In genomic region chr13:44800626-44801025, GRCh38 we compare ENCODE assay signal across 31 cellular contexts.
"Had no signal": no experiment of that assay in that cellular context is flagged by ENCODE, and none has a peak within 500 bp of the region (broad histone marks: within the 10 kb centered on the region; RNA-seq: fewer than 3 reads in every experiment).

No MANE protein-coding gene starts in this region.

- H3K27ac ChIP-seq: neural progenitor cell, ovary, parathyroid adenoma, psoas muscle, skin epidermis, spleen, suprapubic skin, testis, tibial artery, transverse colon, upper lobe of right lung, uterus had no signal

- H3K36me3 Mint-ChIP-seq: natural killer cell; neural progenitor cell; stimulated activated memory B cell treated with anti-CD40 and anti-IgM and Interleukin-4, amounts not matched to agents 10 μg/mL and 1 μg/mL and 100 μg/mL, for 72 hours; type B pancreatic cell had no signal

- H3K9ac ChIP-seq: neural progenitor cell, parathyroid adenoma had no signal

- H3K36me3 ChIP-seq: neural progenitor cell, ovary, spleen, suprapubic skin, tibial artery, transverse colon, upper lobe of right lung, uterus had no signal

- H3K4me3 ChIP-seq: neural progenitor cell, ovary, psoas muscle, skin epidermis, smooth muscle cell, spleen, suprapubic skin, testis, tibial artery, transverse colon, upper lobe of right lung, uterus had no signal

- H3K27ac Mint-ChIP-seq: natural killer cell; nephron; neural progenitor cell; progenitor cell of endocrine pancreas; stimulated activated memory B cell treated with anti-CD40 and anti-IgM and Interleukin-4, amounts not matched to agents 10 μg/mL and 1 μg/mL and 100 μg/mL, for 72 hours; stimulated activated naive CD8-positive, alpha-beta T cell treated with anti-CD3 and anti-CD28 coated beads, Interleukin-15, amount 100 ng/mL, for 72 hours; type B pancreatic cell had no signal

- H3K4me1 Mint-ChIP-seq: natural killer cell; nephron; stimulated activated memory B cell treated with anti-CD40 and anti-IgM and Interleukin-4, amounts not matched to agents 10 μg/mL and 1 μg/mL and 100 μg/mL, for 72 hours; stimulated activated naive CD8-positive, alpha-beta T cell treated with anti-CD3 and anti-CD28 coated beads, Interleukin-15, amount 100 ng/mL, for 72 hours had no signal

- H3K27me3 ChIP-seq: neural progenitor cell, ovary, spleen, suprapubic skin, testis, tibial artery, transverse colon, upper lobe of right lung, uterus had no signal

- H3K9me3 Mint-ChIP-seq: natural killer cell; stimulated activated memory B cell treated with anti-CD40 and anti-IgM and Interleukin-4, amounts not matched to agents 10 μg/mL and 1 μg/mL and 100 μg/mL, for 72 hours; stimulated activated naive CD8-positive, alpha-beta T cell treated with anti-CD3 and anti-CD28 coated beads, Interleukin-15, amount 100 ng/mL, for 72 hours; type B pancreatic cell had no signal

- ATAC-seq: natural killer cell; psoas muscle; right cardiac atrium; sciatic nerve; stimulated activated memory B cell treated with anti-CD40 and anti-IgM and Interleukin-4, amounts not matched to agents 10 μg/mL and 1 μg/mL and 100 μg/mL, for 72 hours; stimulated activated naive CD8-positive, alpha-beta T cell treated with anti-CD3 and anti-CD28 coated beads, Interleukin-15, amount 100 ng/mL, for 72 hours; stimulated activated naive CD8-positive, alpha-beta T cell treated with anti-CD3 and anti-CD28 coated beads, Interleukin-15, Interleukin-2, amounts not matched to agents 100 U/mL and 50 U/mL, for 24 hours; upper lobe of right lung had no signal

- H2AFZ ChIP-seq: neural progenitor cell, parathyroid adenoma had no signal

- H3K4me2 ChIP-seq: neural progenitor cell, smooth muscle cell had no signal

- H3K9me3 ChIP-seq: ovary, psoas muscle, spleen, suprapubic skin, testis, tibial artery, transverse colon, upper lobe of right lung, uterus had no signal

- H3K4me1 ChIP-seq: parathyroid adenoma, psoas muscle, spleen, suprapubic skin, testis, tibial artery, transverse colon, uterus had no signal

- DNase-seq: natural killer cell; occipital lobe; ovary; posterior cingulate gyrus; psoas muscle; right cardiac atrium; spleen; stimulated activated CD4-positive, alpha-beta T cell treated with anti-CD3 and anti-CD28 coated beads, Interleukin-12 subunit alpha, Interleukin-12 subunit beta, amount 100 ng/mL, for 4 hours; stimulated activated CD4-positive, alpha-beta T cell treated with anti-CD3 and anti-CD28 coated beads, Interleukin-1b, Interleukin-23, amount 100 ng/mL, for 48 hours; stimulated activated CD4-positive, alpha-beta T cell treated with anti-CD3 and anti-CD28 coated beads, Interleukin-4, amount 100 ng/mL, for 1 hour; stimulated activated CD4-positive, alpha-beta T cell treated with anti-CD3 and anti-CD28 coated beads, Interleukin-4, amount 100 ng/mL, for 4 hours; stimulated activated CD8-positive, alpha-beta memory T cell treated with anti-CD3 and anti-CD28 coated beads, Interleukin-4, amount 100 ng/mL, for 48 hours; stimulated activated naive CD4-positive, alpha-beta T cell; stimulated activated naive CD8-positive, alpha-beta T cell treated with anti-CD3 and anti-CD28 coated beads, Interleukin-15, amount 100 ng/mL, for 72 hours; stimulated activated naive CD8-positive, alpha-beta T cell treated with anti-CD3 and anti-CD28 coated beads, Interleukin-15, Interleukin-2, amounts not matched to agents 100 U/mL and 50 U/mL, for 24 hours; substantia nigra; testis; tibial artery; transverse colon; upper lobe of right lung; uterus had no signal

- H3K4me3 Mint-ChIP-seq: natural killer cell; nephron; neural progenitor cell; stimulated activated memory B cell treated with anti-CD40 and anti-IgM and Interleukin-4, amounts not matched to agents 10 μg/mL and 1 μg/mL and 100 μg/mL, for 72 hours; stimulated activated naive CD8-positive, alpha-beta T cell treated with anti-CD3 and anti-CD28 coated beads, Interleukin-15, amount 100 ng/mL, for 72 hours; type B pancreatic cell had no signal

- H3K27me3 Mint-ChIP-seq: stimulated activated naive CD8-positive, alpha-beta T cell treated with anti-CD3 and anti-CD28 coated beads, Interleukin-15, amount 100 ng/mL, for 72 hours; type B pancreatic cell had no signal
